ENCODE assay signal across 1 cellular context in the genomic region with DNA sequence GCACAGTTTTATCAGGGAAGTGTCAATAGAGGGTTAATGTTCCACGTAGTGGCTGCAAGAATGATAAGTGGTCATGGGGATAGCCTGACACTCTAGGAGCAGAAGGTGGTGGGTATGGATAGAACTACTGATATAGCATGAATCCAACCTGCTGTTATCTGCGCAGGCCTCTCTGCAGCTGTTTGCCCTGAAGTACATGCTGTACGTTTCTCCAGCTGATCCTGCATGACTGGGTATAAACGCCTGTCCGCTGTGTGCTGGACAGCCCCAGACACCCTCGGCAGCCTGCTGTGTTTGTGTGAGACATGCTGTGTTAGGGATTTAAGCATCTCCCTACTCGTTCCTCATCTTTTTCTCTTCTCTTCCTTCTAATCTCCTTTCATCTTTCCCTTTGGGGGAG.
TF ChIP-seq lines count a peak whose summit lies in the region.

No MANE protein-coding gene starts in this region.

TF ChIP-seq in HEK293, 187 proteins besides CTCF, POLR2A, EP300 and RAD21 (continued from another document):
- TF ChIP-seq, protein P1, sequence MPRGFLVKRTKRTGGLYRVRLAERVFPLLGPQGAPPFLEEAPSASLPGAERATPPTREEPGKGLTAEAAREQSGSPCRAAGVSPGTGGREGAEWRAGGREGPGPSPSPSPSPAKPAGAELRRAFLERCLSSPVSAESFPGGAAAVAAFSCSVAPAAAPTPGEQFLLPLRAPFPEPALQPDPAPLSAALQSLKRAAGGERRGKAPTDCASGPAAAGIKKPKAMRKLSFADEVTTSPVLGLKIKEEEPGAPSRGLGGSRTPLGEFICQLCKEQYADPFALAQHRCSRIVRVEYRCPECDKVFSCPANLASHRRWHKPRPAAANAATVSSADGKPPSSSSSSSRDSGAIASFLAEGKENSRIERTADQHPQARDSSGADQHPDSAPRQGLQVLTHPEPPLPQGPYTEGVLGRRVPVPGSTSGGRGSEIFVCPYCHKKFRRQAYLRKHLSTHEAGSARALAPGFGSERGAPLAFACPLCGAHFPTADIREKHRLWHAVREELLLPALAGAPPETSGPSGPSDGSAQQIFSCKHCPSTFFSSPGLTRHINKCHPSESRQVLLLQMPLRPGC (tag by site-specific recombination; IDR thresholded peaks at IDR 0.05): no peak
- TF ChIP-seq ZNF600 (tag by site-specific recombination; IDR thresholded peaks at IDR 0.05) (peak; percentile 81), FEZF1 (tag by site-specific recombination; IDR thresholded peaks at IDR 0.05) (no peak), ZNF404 (tag by site-specific recombination; IDR thresholded peaks at IDR 0.05) (no peak), ZNF585B (tag by site-specific recombination; IDR thresholded peaks at IDR 0.05) (no peak)
- TF ChIP-seq, protein P2, sequence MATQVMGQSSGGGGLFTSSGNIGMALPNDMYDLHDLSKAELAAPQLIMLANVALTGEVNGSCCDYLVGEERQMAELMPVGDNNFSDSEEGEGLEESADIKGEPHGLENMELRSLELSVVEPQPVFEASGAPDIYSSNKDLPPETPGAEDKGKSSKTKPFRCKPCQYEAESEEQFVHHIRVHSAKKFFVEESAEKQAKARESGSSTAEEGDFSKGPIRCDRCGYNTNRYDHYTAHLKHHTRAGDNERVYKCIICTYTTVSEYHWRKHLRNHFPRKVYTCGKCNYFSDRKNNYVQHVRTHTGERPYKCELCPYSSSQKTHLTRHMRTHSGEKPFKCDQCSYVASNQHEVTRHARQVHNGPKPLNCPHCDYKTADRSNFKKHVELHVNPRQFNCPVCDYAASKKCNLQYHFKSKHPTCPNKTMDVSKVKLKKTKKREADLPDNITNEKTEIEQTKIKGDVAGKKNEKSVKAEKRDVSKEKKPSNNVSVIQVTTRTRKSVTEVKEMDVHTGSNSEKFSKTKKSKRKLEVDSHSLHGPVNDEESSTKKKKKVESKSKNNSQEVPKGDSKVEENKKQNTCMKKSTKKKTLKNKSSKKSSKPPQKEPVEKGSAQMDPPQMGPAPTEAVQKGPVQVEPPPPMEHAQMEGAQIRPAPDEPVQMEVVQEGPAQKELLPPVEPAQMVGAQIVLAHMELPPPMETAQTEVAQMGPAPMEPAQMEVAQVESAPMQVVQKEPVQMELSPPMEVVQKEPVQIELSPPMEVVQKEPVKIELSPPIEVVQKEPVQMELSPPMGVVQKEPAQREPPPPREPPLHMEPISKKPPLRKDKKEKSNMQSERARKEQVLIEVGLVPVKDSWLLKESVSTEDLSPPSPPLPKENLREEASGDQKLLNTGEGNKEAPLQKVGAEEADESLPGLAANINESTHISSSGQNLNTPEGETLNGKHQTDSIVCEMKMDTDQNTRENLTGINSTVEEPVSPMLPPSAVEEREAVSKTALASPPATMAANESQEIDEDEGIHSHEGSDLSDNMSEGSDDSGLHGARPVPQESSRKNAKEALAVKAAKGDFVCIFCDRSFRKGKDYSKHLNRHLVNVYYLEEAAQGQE (tag by site-specific recombination; IDR thresholded peaks at IDR 0.05): peak; percentile 91
- TF ChIP-seq, protein P3, sequence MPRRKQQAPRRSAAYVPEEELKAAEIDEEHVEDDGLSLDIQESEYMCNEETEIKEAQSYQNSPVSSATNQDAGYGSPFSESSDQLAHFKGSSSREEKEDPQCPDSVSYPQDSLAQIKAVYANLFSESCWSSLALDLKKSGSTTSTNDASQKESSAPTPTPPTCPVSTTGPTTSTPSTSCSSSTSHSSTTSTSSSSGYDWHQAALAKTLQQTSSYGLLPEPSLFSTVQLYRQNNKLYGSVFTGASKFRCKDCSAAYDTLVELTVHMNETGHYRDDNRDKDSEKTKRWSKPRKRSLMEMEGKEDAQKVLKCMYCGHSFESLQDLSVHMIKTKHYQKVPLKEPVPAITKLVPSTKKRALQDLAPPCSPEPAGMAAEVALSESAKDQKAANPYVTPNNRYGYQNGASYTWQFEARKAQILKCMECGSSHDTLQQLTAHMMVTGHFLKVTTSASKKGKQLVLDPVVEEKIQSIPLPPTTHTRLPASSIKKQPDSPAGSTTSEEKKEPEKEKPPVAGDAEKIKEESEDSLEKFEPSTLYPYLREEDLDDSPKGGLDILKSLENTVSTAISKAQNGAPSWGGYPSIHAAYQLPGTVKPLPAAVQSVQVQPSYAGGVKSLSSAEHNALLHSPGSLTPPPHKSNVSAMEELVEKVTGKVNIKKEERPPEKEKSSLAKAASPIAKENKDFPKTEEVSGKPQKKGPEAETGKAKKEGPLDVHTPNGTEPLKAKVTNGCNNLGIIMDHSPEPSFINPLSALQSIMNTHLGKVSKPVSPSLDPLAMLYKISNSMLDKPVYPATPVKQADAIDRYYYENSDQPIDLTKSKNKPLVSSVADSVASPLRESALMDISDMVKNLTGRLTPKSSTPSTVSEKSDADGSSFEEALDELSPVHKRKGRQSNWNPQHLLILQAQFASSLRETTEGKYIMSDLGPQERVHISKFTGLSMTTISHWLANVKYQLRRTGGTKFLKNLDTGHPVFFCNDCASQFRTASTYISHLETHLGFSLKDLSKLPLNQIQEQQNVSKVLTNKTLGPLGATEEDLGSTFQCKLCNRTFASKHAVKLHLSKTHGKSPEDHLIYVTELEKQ (tag by site-specific recombination; IDR thresholded peaks at IDR 0.05; ENCODE audit: borderline replicate concordance): no peak
